In the genomic region with DNA sequence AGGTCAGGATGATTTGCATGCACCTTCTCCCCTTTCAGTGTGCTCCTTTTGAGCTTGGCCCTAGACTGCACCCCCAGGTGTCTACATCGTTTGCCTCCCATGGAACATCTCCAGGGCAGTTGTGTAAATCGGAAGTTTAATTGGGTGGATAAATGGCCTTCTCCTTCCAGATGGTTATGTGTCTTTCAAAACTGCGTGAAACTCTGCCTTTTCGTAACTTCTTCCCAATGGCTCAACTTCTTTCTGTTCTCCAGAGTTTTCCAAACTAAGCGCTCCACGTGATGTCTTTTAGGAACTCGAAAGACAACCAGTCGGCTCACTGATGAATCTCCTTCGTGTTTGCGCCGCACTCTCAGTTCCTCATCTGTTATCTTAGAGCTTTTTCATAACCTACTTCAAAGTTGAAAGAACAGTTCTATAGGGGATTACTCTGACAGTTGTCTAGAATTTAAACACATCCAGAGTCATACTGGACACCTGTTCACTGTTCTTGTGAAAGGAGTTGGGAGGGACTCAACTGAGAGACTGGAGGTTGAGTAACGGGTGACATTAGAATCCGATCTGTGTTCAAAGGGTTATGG, we compare ENCODE assay signal across 9 cellular contexts. TPM values are rescaled to one million over a fixed set of nuclear protein-coding genes. Genes with fewer than 3 reads are reported as not detected.
DNase-seq lines count a peak whose midpoint lies in the region; ATAC-seq and TF ChIP-seq lines count a peak whose summit lies in the region.
"Had no signal": no experiment of that assay in that cellular context is flagged by ENCODE, and none has a peak within 500 bp of the region (broad histone marks: within the 10 kb centered on the region; RNA-seq: fewer than 3 reads in every experiment).

No MANE protein-coding gene starts in this region.

- DNase-seq in BJ (ENCODE audit: low read depth), result no peak
- DNase-seq in breast epithelium (ENCODE audit: low spot score in 2 of 2), result no peak
- no peak for DNase-seq in activated gamma-delta T cell treated with Interleukin-2 at 50 U/mL for 16 hours
- no peak for DNase-seq in HuH-7.5 (ENCODE audit: low spot score)
- DNase-seq in nucleus accumbens (lab: John Stamatoyannopoulos, UW), result no peak

- H3K4me1 Mint-ChIP-seq in nephron, result peaks cover 24% of the 10 kb centered on the region

- intact Hi-C loops in breast epithelium (cut with DNase I; ENCODE audit: low total_unique reads), result no loop called here

- no peaks in the 10 kb centered on the region for H3K4me1 ChIP-seq in breast epithelium

- peak; percentile 74 for ATAC-seq in HG02798 (IDR thresholded peaks at IDR 0.05; ENCODE audit: poor library complexity, unreplicated experiment)
- ATAC-seq in HG03139 (IDR thresholded peaks at IDR 0.05; ENCODE audit: unreplicated experiment), result no peak

- H3K4me3 Mint-ChIP-seq in nephron, result peak overlapping the region; percentile 88 to 92 (median 88)

- no peaks in the 10 kb centered on the region for H3K9me3 Mint-ChIP-seq in nephron

- 0 out of 2 replicates have a peak overlapping the region, but pooled peaks have one; percentile 4 for H3K4me3 ChIP-seq in BJ (ENCODE audit: low read depth, low read length)
- peak overlapping the region; percentile 36 to 71 (median 53) for H3K4me3 ChIP-seq in breast epithelium
- H3K4me3 ChIP-seq: SJSA1 had no signal

- TF ChIP-seq POLR2A in breast epithelium (IDR thresholded peaks at IDR 0.05), result no peak

- H3K9me3 ChIP-seq in breast epithelium, result no peaks in the 10 kb centered on the region
- H3K9me3 ChIP-seq: SJSA1 had no signal

- H3K27ac ChIP-seq in breast epithelium, result no peak overlapping the region
- H3K27ac ChIP-seq: SJSA1 had no signal

- POLR2A ChIA-PET in BJ (lab: Charles Lee), result no interaction called here

- CTCF ChIA-PET in BJ (lab: Yijun Ruan, JAX), result interaction anchor here (1.5 kb wide), 1 partner anchor 8 kb away, joined by 3 read pairs; no protein-coding TSS in a partner anchor

- H3K27me3 ChIP-seq in BJ (ENCODE audit: control insufficient read depth, insufficient read depth, low read length) (peaks cover 17% of the 10 kb centered on the region), breast epithelium (peaks cover 0 to 20% of the 10 kb centered on the region in 2 donors)

- H3K27me3 Mint-ChIP-seq in nephron (ENCODE audit: low read depth), result peaks cover 43% of the 10 kb centered on the region

- no peaks in the 10 kb centered on the region for H3K36me3 Mint-ChIP-seq in nephron (ENCODE audit: low read depth)

- H3K27ac Mint-ChIP-seq in nephron, result peak overlapping the region; percentile 47 to 65 (median 57)

- H3K36me3 ChIP-seq in BJ (ENCODE audit: control insufficient read depth, insufficient read depth, low read length) (no peaks in the 10 kb centered on the region), breast epithelium (no peaks in the 10 kb centered on the region)
- H3K36me3 ChIP-seq: SJSA1 had no signal

- TF ChIP-seq CTCF in BJ (IDR thresholded peaks at IDR 0.05; ENCODE audit: insufficient read depth, low read depth, low read length), result no peak
- no peak for TF ChIP-seq CTCF in breast epithelium (IDR thresholded peaks at IDR 0.05)
- TF ChIP-seq CTCF in nephron (IDR thresholded peaks at IDR 0.05; ENCODE audit: unreplicated experiment in 3 of 3), result peak in 1 of 3 experiments; percentile 11

RNA-seq across cellular contexts. Expression of a gene that starts 1.8 kb away (rescaled TPM):
- polyA plus RNA-seq in BJ (2011; rRNA removed), result 0.17 and 0.34 TPM in 2 replicates
- polyA minus RNA-seq in BJ (2011; rRNA and poly(A)+ RNA removed), result 0.66 and 0.93 TPM in 2 replicates
- total RNA-seq in breast epithelium, result under 1 TPM in 2 of 3 donors, not detected in 1; 0.29 to 0.98 TPM
- total RNA-seq: SJSA1 had no signal
